Comparison of ENCODE assay signal across 1 cellular context in genomic region chr13:99185606-99186005, GRCh38.
TF ChIP-seq lines count a peak whose summit lies in the region.

No MANE protein-coding gene starts in this region.

TF ChIP-seq in GM23338, 12 proteins besides CTCF, POLR2A, EP300 and RAD21 (continued from another document):
- TF ChIP-seq REST (IDR thresholded peaks at IDR 0.05; ENCODE audit: unreplicated experiment), result no peak
TF ChIP-seq in GM23338: peak in this region for 1.
